ENCODE assay signal across 2 cellular contexts in the genomic region with DNA sequence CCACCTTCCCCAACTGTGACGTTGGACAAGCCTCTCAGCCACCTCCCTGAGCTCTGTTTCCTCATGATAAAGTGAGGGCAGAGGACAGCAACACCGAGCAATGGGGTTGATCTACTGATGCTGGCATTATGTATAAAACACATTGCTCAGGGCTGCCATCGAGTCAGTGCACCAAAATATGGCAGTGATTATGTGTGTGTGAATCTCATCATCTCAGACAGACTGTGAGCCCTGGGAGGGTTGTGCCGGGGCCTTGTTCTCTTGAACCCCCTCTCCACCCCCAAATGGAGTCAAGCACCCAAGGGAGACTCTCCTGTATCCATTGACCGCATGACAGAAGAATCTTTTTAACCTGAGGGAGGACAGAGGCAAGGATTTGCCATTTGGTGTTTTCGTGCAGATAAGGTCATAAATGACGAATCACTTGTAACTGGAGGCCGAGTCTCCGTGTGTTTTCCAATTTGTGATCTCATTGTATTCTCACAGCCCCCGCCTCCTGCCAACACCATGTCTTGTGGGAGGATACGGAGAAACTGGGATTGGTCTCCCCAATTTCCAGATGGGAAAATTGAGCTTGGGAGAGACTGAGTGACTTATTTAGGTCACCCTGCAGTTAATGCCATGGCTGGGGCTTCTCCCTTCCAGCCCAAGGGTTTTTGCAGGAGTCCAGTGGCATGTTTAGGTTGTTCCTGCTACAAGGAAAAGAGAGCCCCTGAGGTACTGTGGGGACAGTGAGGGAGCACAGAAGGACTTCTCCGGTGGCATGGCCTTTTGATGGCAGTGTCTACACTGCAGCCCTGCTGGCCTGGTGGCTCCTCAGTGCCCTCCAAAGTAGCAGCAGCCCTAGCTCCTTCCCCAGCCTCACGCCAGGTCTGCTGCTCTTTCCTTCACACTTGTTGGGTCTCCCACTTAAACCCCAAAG.
TF ChIP-seq lines count a peak whose summit lies in the region.

No MANE protein-coding gene starts in this region.

TF ChIP-seq in A549, 52 proteins besides CTCF, POLR2A, EP300 and RAD21 (continued from another document):
- TF ChIP-seq FOSL2 (IDR thresholded peaks at IDR 0.05) (no peak), FOSL2 (CRISPR knock-in tag; IDR thresholded peaks at IDR 0.05) (no peak), KDM1A (IDR thresholded peaks at IDR 0.05; ENCODE audit: low read depth) (no peak), RNF2 (IDR thresholded peaks at IDR 0.05; ENCODE audit: borderline replicate concordance, low read depth) (no peak), HOXB5 (CRISPR knock-in tag; IDR thresholded peaks at IDR 0.05) (no peak), CBX2 (IDR thresholded peaks at IDR 0.05; ENCODE audit: borderline replicate concordance, low read depth) (no peak), RARB (CRISPR knock-in tag; IDR thresholded peaks at IDR 0.05) (no peak), SREBF2 (IDR thresholded peaks at IDR 0.05) (no peak), TFCP2L1 (CRISPR knock-in tag; IDR thresholded peaks at IDR 0.05) (no peak), NR3C1 (IDR thresholded peaks at IDR 0.05) (no peak), JUN (IDR thresholded peaks at IDR 0.05) (no peak), RFX5 (IDR thresholded peaks at IDR 0.05) (no peak), FOXS1 (CRISPR knock-in tag; IDR thresholded peaks at IDR 0.05) (no peak), CEBPB (IDR thresholded peaks at IDR 0.05) (no peak), NFE2L2 (conservative IDR thresholded peaks at IDR 0.05; ENCODE audit: low read length) (no peak), NPAS2 (CRISPR knock-in tag; IDR thresholded peaks at IDR 0.05; ENCODE audit: borderline replicate concordance) (no peak)
- TF ChIP-seq, protein P1, sequence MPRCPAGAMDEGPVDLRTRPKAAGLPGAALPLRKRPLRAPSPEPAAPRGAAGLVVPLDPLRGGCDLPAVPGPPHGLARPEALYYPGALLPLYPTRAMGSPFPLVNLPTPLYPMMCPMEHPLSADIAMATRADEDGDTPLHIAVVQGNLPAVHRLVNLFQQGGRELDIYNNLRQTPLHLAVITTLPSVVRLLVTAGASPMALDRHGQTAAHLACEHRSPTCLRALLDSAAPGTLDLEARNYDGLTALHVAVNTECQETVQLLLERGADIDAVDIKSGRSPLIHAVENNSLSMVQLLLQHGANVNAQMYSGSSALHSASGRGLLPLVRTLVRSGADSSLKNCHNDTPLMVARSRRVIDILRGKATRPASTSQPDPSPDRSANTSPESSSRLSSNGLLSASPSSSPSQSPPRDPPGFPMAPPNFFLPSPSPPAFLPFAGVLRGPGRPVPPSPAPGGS (IDR thresholded peaks at IDR 0.05) = no peak
- TF ChIP-seq, protein P2, sequence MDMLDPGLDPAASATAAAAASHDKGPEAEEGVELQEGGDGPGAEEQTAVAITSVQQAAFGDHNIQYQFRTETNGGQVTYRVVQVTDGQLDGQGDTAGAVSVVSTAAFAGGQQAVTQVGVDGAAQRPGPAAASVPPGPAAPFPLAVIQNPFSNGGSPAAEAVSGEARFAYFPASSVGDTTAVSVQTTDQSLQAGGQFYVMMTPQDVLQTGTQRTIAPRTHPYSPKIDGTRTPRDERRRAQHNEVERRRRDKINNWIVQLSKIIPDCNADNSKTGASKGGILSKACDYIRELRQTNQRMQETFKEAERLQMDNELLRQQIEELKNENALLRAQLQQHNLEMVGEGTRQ (IDR thresholded peaks at IDR 0.05) = no peak

TF ChIP-seq in IMR-90, 13 proteins besides CTCF, POLR2A, EP300 and RAD21 (continued from another document):
- no peak for TF ChIP-seq MAFK (IDR thresholded peaks at IDR 0.05; ENCODE audit: low read depth, low read length)
- no peak for TF ChIP-seq NFE2L2 (IDR thresholded peaks at IDR 0.05; ENCODE audit: low read depth, low read length)
- TF ChIP-seq, protein P3, sequence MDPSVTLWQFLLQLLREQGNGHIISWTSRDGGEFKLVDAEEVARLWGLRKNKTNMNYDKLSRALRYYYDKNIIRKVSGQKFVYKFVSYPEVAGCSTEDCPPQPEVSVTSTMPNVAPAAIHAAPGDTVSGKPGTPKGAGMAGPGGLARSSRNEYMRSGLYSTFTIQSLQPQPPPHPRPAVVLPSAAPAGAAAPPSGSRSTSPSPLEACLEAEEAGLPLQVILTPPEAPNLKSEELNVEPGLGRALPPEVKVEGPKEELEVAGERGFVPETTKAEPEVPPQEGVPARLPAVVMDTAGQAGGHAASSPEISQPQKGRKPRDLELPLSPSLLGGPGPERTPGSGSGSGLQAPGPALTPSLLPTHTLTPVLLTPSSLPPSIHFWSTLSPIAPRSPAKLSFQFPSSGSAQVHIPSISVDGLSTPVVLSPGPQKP (IDR thresholded peaks at IDR 0.05; ENCODE audit: borderline replicate concordance, low read depth, low read length) = no peak
- TF ChIP-seq, protein P2 (IDR thresholded peaks at IDR 0.05; ENCODE audit: low read depth, low read length) = no peak
- TF ChIP-seq CEBPB (IDR thresholded peaks at IDR 0.05; ENCODE audit: low read depth, low read length) = no peak
- no peak for TF ChIP-seq SMC3 (IDR thresholded peaks at IDR 0.05; ENCODE audit: low read depth, low read length)
- no peak for TF ChIP-seq RCOR1 (IDR thresholded peaks at IDR 0.05; ENCODE audit: insufficient replicate concordance, low read length)
- no peak for TF ChIP-seq RFX5 (IDR thresholded peaks at IDR 0.05; ENCODE audit: low read depth, low read length)
- no peak for TF ChIP-seq BHLHE40 (IDR thresholded peaks at IDR 0.05; ENCODE audit: low read depth, low read length)
- no peak for TF ChIP-seq MXI1 (IDR thresholded peaks at IDR 0.05; ENCODE audit: borderline replicate concordance, low read depth, low read length)
- no peak for TF ChIP-seq FOS (IDR thresholded peaks at IDR 0.05; ENCODE audit: low read depth, low read length)
